Comparison of ENCODE assay signal across 9 cellular contexts in genomic region chr2:28809927-28810326, GRCh38. TPM values are rescaled to one million over a fixed set of nuclear protein-coding genes. Genes with fewer than 3 reads are reported as not detected.
DNase-seq lines count a peak whose midpoint lies in the region; ATAC-seq, FAIRE-seq and TF ChIP-seq lines count a peak whose summit lies in the region.
"Had no signal": no experiment of that assay in that cellular context is flagged by ENCODE, and none has a peak within 500 bp of the region (broad histone marks: within the 10 kb centered on the region; RNA-seq: fewer than 3 reads in every experiment).

No MANE protein-coding gene starts in this region.

- peak overlapping the region; percentile 42 for H3K27ac Mint-ChIP-seq in activated naive CD4-positive, alpha-beta T cell treated with anti-CD3 and anti-CD28 coated beads, Interleukin-2, amount 10 ng/mL, durations not matched to agents 7 days and 5 days
- no peak overlapping the region for H3K27ac Mint-ChIP-seq in astrocyte (ENCODE audit: unreplicated experiment)

- H3K4me3 Mint-ChIP-seq in activated naive CD4-positive, alpha-beta T cell treated with anti-CD3 and anti-CD28 coated beads, Interleukin-2, amount 10 ng/mL, durations not matched to agents 7 days and 5 days, result peak overlapping the region; percentile 79
- H3K4me3 Mint-ChIP-seq in astrocyte (ENCODE audit: unreplicated experiment), result peak overlapping the region; percentile 68

- TF ChIP-seq POLR2A in upper lobe of left lung (IDR thresholded peaks at IDR 0.05) (no peak), GM12892 (IDR thresholded peaks at IDR 0.05; ENCODE audit: low read depth, low read length) (no peak)

- H2AFZ ChIP-seq in astrocyte (ENCODE audit: low read depth, low read length), result no peak overlapping the region

- TF ChIP-seq CTCF in astrocyte (IDR thresholded peaks at IDR 0.05; ENCODE audit: insufficient read depth, low read depth, low read length) (no peak), lower lobe of right lung (IDR thresholded peaks at IDR 0.05) (no peak), upper lobe of left lung (IDR thresholded peaks at IDR 0.05) (no peak)

- peak overlapping the region; percentile 85 for H3K4me2 ChIP-seq in astrocyte (ENCODE audit: low read length)

- H3K4me1 ChIP-seq in astrocyte (ENCODE audit: insufficient read depth, low read length) (peaks cover 6% of the 10 kb centered on the region), lower lobe of right lung (no peaks in the 10 kb centered on the region), upper lobe of left lung (peaks cover 10 to 20% (median 16%) of the 10 kb centered on the region in 4 donors)

- H3K9ac ChIP-seq in astrocyte (ENCODE audit: low read length), result peak overlapping the region; percentile 63

- peaks cover 19% of the 10 kb centered on the region for H3K4me1 Mint-ChIP-seq in activated naive CD4-positive, alpha-beta T cell treated with anti-CD3 and anti-CD28 coated beads, Interleukin-2, amount 10 ng/mL, durations not matched to agents 7 days and 5 days
- no peaks in the 10 kb centered on the region for H3K4me1 Mint-ChIP-seq in astrocyte (ENCODE audit: low read depth, unreplicated experiment)

- H3K9me3 ChIP-seq in astrocyte (ENCODE audit: insufficient read depth, low read depth, low read length) (no peaks in the 10 kb centered on the region), lower lobe of right lung (no peaks in the 10 kb centered on the region), upper lobe of left lung (no peaks in the 10 kb centered on the region)

- H3K27ac ChIP-seq in astrocyte (ENCODE audit: low read depth, low read length) (no peak overlapping the region), lower lobe of right lung (no peak overlapping the region), upper lobe of left lung (peak overlapping the region in 1 of 4 donors; percentile 30)

- H3K27me3 Mint-ChIP-seq in activated naive CD4-positive, alpha-beta T cell treated with anti-CD3 and anti-CD28 coated beads, Interleukin-2, amount 10 ng/mL, durations not matched to agents 7 days and 5 days, result peaks cover 15% of the 10 kb centered on the region
- no peaks in the 10 kb centered on the region for H3K27me3 Mint-ChIP-seq in astrocyte (ENCODE audit: low read depth, unreplicated experiment)

- intact Hi-C loops in lower lobe of right lung (cut with DNase I), result no loop called here

- H3K4me3 ChIP-seq in astrocyte (ENCODE audit: insufficient read depth, low read depth, low read length) (peak overlapping the region; percentile 54), lower lobe of right lung (peak overlapping the region; percentile 57), upper lobe of left lung (peak overlapping the region in 3 of 4 donors; percentile 42 to 62 (median 57))
- H3K4me3 ChIP-seq: SK-N-MC had no signal

- 69 to 79% methylated on average over 10 of the region's 10 CpGs for WGBS in upper lobe of left lung, 2 donors

- H4K20me1 ChIP-seq in astrocyte (ENCODE audit: insufficient read depth, low read length), result no peaks in the 10 kb centered on the region

- peaks cover 23% of the 10 kb centered on the region for H3K36me3 Mint-ChIP-seq in activated naive CD4-positive, alpha-beta T cell treated with anti-CD3 and anti-CD28 coated beads, Interleukin-2, amount 10 ng/mL, durations not matched to agents 7 days and 5 days
- H3K36me3 Mint-ChIP-seq in astrocyte (ENCODE audit: low read depth, unreplicated experiment), result peaks cover 8% of the 10 kb centered on the region

- peak; percentile 23 for DNase-seq in activated naive CD4-positive, alpha-beta T cell treated with anti-CD3 and anti-CD28 coated beads, Interleukin-2, amount 10 ng/mL, durations not matched to agents 7 days and 5 days
- no peak for DNase-seq in activated naive CD4-positive, alpha-beta T cell treated with Interleukin-2 at 50 U/mL for 16 hours
- no peak for DNase-seq in astrocyte (ENCODE audit: low read depth)
- DNase-seq in lower lobe of right lung, result no peak
- no peak for DNase-seq in upper lobe of left lung
- no peak for DNase-seq in NCI-H2227 treated with DMSO at 0.1 percent for 48 hours (lab: John Stamatoyannopoulos, UW)
- no peak for DNase-seq in GM12892 (ENCODE audit: insufficient read length)

- H3K36me3 ChIP-seq in astrocyte (ENCODE audit: insufficient read depth, low read length), result no peaks in the 10 kb centered on the region
- peaks cover 15% of the 10 kb centered on the region for H3K36me3 ChIP-seq in lower lobe of right lung
- H3K36me3 ChIP-seq in upper lobe of left lung, result peaks cover 0 to 12% (median 1%) of the 10 kb centered on the region in 4 donors

- TF ChIP-seq EP300 in upper lobe of left lung (IDR thresholded peaks at IDR 0.05), result no peak

- no peak for FAIRE-seq in astrocyte (lab: Jason Lieb, UNC)
- no peak for FAIRE-seq in GM12892 (lab: Jason Lieb, UNC)

- no peaks in the 10 kb centered on the region for H3K9me3 Mint-ChIP-seq in activated naive CD4-positive, alpha-beta T cell treated with anti-CD3 and anti-CD28 coated beads, Interleukin-2, amount 10 ng/mL, durations not matched to agents 7 days and 5 days
- no peaks in the 10 kb centered on the region for H3K9me3 Mint-ChIP-seq in astrocyte (ENCODE audit: unreplicated experiment)

- ATAC-seq in lower lobe of right lung (peak in 1 of 2 donors; percentile 15), upper lobe of left lung (ENCODE audit: low FRiP score in 2 of 2) (peak in 1 of 2 donors; percentile 36), GM18511 (IDR thresholded peaks at IDR 0.05; ENCODE audit: unreplicated experiment) (no peak)

- CTCF ChIA-PET in activated naive CD4-positive, alpha-beta T cell treated with anti-CD3 and anti-CD28 coated beads, Interleukin-2, amount 10 ng/mL, durations not matched to agents 7 days and 5 days (lab: Charles Lee), result interaction anchor here (1.2 kb wide), 1 partner anchor 215 kb away, joined by 3 read pairs; no protein-coding TSS in a partner anchor

- H3K79me2 ChIP-seq in astrocyte (ENCODE audit: insufficient read depth, low read length), result no peaks in the 10 kb centered on the region

- H3K27me3 ChIP-seq in astrocyte (ENCODE audit: insufficient read depth, low read length) (no peaks in the 10 kb centered on the region), lower lobe of right lung (ENCODE audit: low read depth) (no peaks in the 10 kb centered on the region), upper lobe of left lung (peaks cover 0 to 5% (median 0%) of the 10 kb centered on the region in 4 donors)

RNA-seq across cellular contexts. Expression of gene SPDYA, which starts 0.7 kb away (rescaled TPM):
- total RNA-seq in astrocyte (1.3 and 1.4 TPM in 2 replicates), lower lobe of right lung (1.9 TPM), upper lobe of left lung (1 to 10 TPM; 1.0 to 2.3 (median 1.6) TPM)
- polyA plus RNA-seq in GM12892 (2012; ENCODE audit: missing spikeins), result 1.9 TPM

RNA-seq across cellular contexts. Expression of gene PPP1CB, which starts 58.3 kb away (rescaled TPM):
- total RNA-seq in astrocyte (250 and 263 TPM in 2 replicates), lower lobe of right lung (233 TPM), upper lobe of left lung (100 to 1,000 TPM in 5 of 6 donors, 10 to 100 TPM in 1; 83.0 to 255 (median 222) TPM)
- polyA plus RNA-seq in GM12892 (2012; ENCODE audit: missing spikeins), result 90.2 TPM
